In genomic region chr7:41384418-41384817, GRCh38 we compare ENCODE assay signal across 5 cellular contexts.
"Had no signal": no experiment of that assay in that cellular context is flagged by ENCODE, and none has a peak within 500 bp of the region (broad histone marks: within the 10 kb centered on the region; RNA-seq: fewer than 3 reads in every experiment).

No MANE protein-coding gene starts in this region.

- ATAC-seq: GM23338, HepG2 had no signal

- H3K4me3 ChIP-seq: GM23338 had no signal

- H2AFZ ChIP-seq: GM23338 had no signal

- H3K4me2 ChIP-seq: GM23338 had no signal

- DNase-seq: H9, HCEC 1CT had no signal

- H3K27ac ChIP-seq: HL-60 had no signal
